Comparison of ENCODE assay signal across 8 cellular contexts in genomic region chr2:23386422-23387220, GRCh38. TPM values are rescaled to one million over a fixed set of nuclear protein-coding genes. Genes with fewer than 3 reads are reported as not detected.
DNase-seq lines count a peak whose midpoint lies in the region; ATAC-seq and TF ChIP-seq lines count a peak whose summit lies in the region.

No MANE protein-coding gene starts in this region.

- peaks cover 8 to 9% of the 10 kb centered on the region in 2 donors for H3K4me1 Mint-ChIP-seq in effector memory CD8-positive, alpha-beta T cell (ENCODE audit: low read depth in 2 of 2)
- H3K4me1 Mint-ChIP-seq in mesothelial cell of epicardium: peaks cover 29% of the 10 kb centered on the region

- intact Hi-C loops in upper lobe of right lung (cut with DNase I): no loop called here

- DNase-seq in ACHN (peak; percentile 33), SK-N-SH (peak; percentile 80), mesothelial cell of epicardium (ENCODE audit: low spot score in 2 of 2, unreplicated experiment in 2 of 2) (peak in 1 of 2 experiments; percentile 68), upper lobe of right lung (peak; percentile 72), NCI-H2196 treated with DMSO at 0.1 percent for 48 hours (lab: John Stamatoyannopoulos, UW; ENCODE audit: unreplicated experiment) (no peak)
- no peak for DNase-seq in effector memory CD8-positive, alpha-beta T cell

- ATAC-seq in GM19351 (IDR thresholded peaks at IDR 0.05; ENCODE audit: unreplicated experiment) (peak; percentile 21), upper lobe of right lung (peak; percentile 30), GM21786 (IDR thresholded peaks at IDR 0.05; ENCODE audit: unreplicated experiment) (no peak)
- ATAC-seq in effector memory CD8-positive, alpha-beta T cell (replicated peaks): no peak

- H3K36me3 ChIP-seq in SK-N-SH (replicated peaks in 1 of 2; ENCODE audit: control insufficient read depth in 1 of 2, insufficient read depth in 2 of 2, low read length in 1 of 2) (no peaks in the 10 kb centered on the region), upper lobe of right lung (no peaks in the 10 kb centered on the region)

- in situ Hi-C loops in ACHN (cut with HindIII; ENCODE audit: low pct_ligation_motif_present, low pct_unique_long_range_greater_than_20kb, low sequenced_read_pairs): no loop called here

- no peaks in the 10 kb centered on the region for H3K9me3 ChIP-seq in SK-N-SH
- H3K9me3 ChIP-seq in upper lobe of right lung: no peaks in the 10 kb centered on the region

- no peaks in the 10 kb centered on the region for H3K9me3 Mint-ChIP-seq in effector memory CD8-positive, alpha-beta T cell
- H3K9me3 Mint-ChIP-seq in mesothelial cell of epicardium: no peaks in the 10 kb centered on the region

- no peak overlapping the region for H3K27ac ChIP-seq in SK-N-SH (ENCODE audit: low read depth in 2 of 2, low read length in 1 of 2)
- no peak overlapping the region for H3K27ac ChIP-seq in upper lobe of right lung

- peak overlapping the region; percentile 45 to 56 for H3K4me3 Mint-ChIP-seq in effector memory CD8-positive, alpha-beta T cell
- peak overlapping the region; percentile 84 for H3K4me3 Mint-ChIP-seq in mesothelial cell of epicardium

- peak overlapping the region in 1 of 2 donors; percentile 16 for H3K27ac Mint-ChIP-seq in effector memory CD8-positive, alpha-beta T cell
- H3K27ac Mint-ChIP-seq in mesothelial cell of epicardium: peak overlapping the region; percentile 43

- H4K20me1 ChIP-seq in SK-N-SH (ENCODE audit: insufficient read depth): peaks cover 7% of the 10 kb centered on the region; the same call in 1 of the 2 replicates

- TF ChIP-seq EP300 in SK-N-SH (IDR thresholded peaks at IDR 0.05; ENCODE audit: borderline replicate concordance in 1 of 2, low read depth in 1 of 2, low read length in 1 of 2): no peak

- no peaks in the 10 kb centered on the region for H3K27me3 ChIP-seq in SK-N-SH (ENCODE audit: insufficient read depth)
- peaks cover 10% of the 10 kb centered on the region for H3K27me3 ChIP-seq in upper lobe of right lung

- H3K79me2 ChIP-seq in SK-N-SH (ENCODE audit: insufficient read depth): 0 out of 2 replicates have a peak, but pooled peaks cover 8% of the 10 kb centered on the region

- POLR2A ChIA-PET in SK-N-SH (lab: Yijun Ruan, JAX): no interaction called here

- H2AFZ ChIP-seq in SK-N-SH (ENCODE audit: low read depth): peak overlapping the region; percentile 85

- H3K4me3 ChIP-seq in SK-N-SH (ENCODE audit: low read depth in 2 of 2, low read length in 1 of 2) (peak overlapping the region; percentile 86 to 88), upper lobe of right lung (peak overlapping the region; percentile 65)

- TF ChIP-seq CTCF in SK-N-SH (IDR thresholded peaks at IDR 0.05) (no peak; the same call in 1 of the 2 replicates), mesothelial cell of epicardium (IDR thresholded peaks at IDR 0.05; ENCODE audit: unreplicated experiment) (no peak), upper lobe of right lung (IDR thresholded peaks at IDR 0.05) (no peak)

- CTCF ChIA-PET in SK-N-SH (lab: Yijun Ruan, JAX): interaction anchor here (1.0 to 2.5 kb wide), 4 partner anchors 15 to 187 kb away, joined by 5 to 9 read pairs (median 6); no protein-coding TSS in a partner anchor

- H3K4me2 ChIP-seq in SK-N-SH: peak overlapping the region; percentile 99

- H3K9me2 ChIP-seq in SK-N-SH: no peaks in the 10 kb centered on the region

- WGBS in SK-N-SH (ENCODE audit: low lambda C conversion rate): 2% methylated on average over 44 of the region's 86 CpGs

- peaks cover 9 to 19% of the 10 kb centered on the region in 2 experiments; a peak in 3 of 4 replicates for H3K4me1 ChIP-seq in SK-N-SH (ENCODE audit: control insufficient read depth in 1 of 2, insufficient read depth in 2 of 2, low read depth in 1 of 2, low read length in 1 of 2)
- peaks cover 9% of the 10 kb centered on the region for H3K4me1 ChIP-seq in upper lobe of right lung

- no peaks in the 10 kb centered on the region for H3K36me3 Mint-ChIP-seq in effector memory CD8-positive, alpha-beta T cell (ENCODE audit: insufficient read depth)
- no peaks in the 10 kb centered on the region for H3K36me3 Mint-ChIP-seq in mesothelial cell of epicardium

- H3K27me3 Mint-ChIP-seq in effector memory CD8-positive, alpha-beta T cell: peaks cover 68 to 89% of the 10 kb centered on the region in 2 donors
- H3K27me3 Mint-ChIP-seq in mesothelial cell of epicardium (ENCODE audit: low read depth): peaks cover 53% of the 10 kb centered on the region

- H3K9ac ChIP-seq in SK-N-SH: peak overlapping the region; percentile 63

- TF ChIP-seq RAD21 in SK-N-SH (IDR thresholded peaks at IDR 0.05; ENCODE audit: low read length): no peak

- no peaks in the 10 kb centered on the region for H3F3A ChIP-seq in SK-N-SH (replicated peaks; ENCODE audit: insufficient read depth)

TF ChIP-seq in SK-N-SH, 30 proteins besides CTCF, POLR2A, EP300 and RAD21:
- TF ChIP-seq, protein P1, sequence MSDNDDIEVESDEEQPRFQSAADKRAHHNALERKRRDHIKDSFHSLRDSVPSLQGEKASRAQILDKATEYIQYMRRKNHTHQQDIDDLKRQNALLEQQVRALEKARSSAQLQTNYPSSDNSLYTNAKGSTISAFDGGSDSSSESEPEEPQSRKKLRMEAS (IDR thresholded peaks at IDR 0.05; ENCODE audit: low read depth): 0 out of 2 replicates have a peak, but pooled peaks have one; percentile 36
- TF ChIP-seq ELF1 (IDR thresholded peaks at IDR 0.05) (no peak), MEF2A (IDR thresholded peaks at IDR 0.05; ENCODE audit: borderline replicate concordance, low read depth) (no peak), RCOR1 (IDR thresholded peaks at IDR 0.05; ENCODE audit: low read length) (no peak), FOXM1 (IDR thresholded peaks at IDR 0.05; ENCODE audit: low read depth) (no peak), TEAD4 (IDR thresholded peaks at IDR 0.05; ENCODE audit: borderline replicate concordance, insufficient read depth) (no peak), YY1 (IDR thresholded peaks at IDR 0.05; ENCODE audit: low read depth) (no peak), GATA2 (CRISPR knock-in tag; IDR thresholded peaks at IDR 0.05) (no peak), MXI1 (IDR thresholded peaks at IDR 0.05; ENCODE audit: low read depth, low read length) (peak; percentile 51; the same call in 1 of the 2 replicates), USF1 (IDR thresholded peaks at IDR 0.05; ENCODE audit: borderline replicate concordance, low read depth) (no peak), RXRA (IDR thresholded peaks at IDR 0.05; ENCODE audit: borderline replicate concordance, low read depth) (no peak), SIN3A (IDR thresholded peaks at IDR 0.05; ENCODE audit: borderline replicate concordance, low read depth, low read length) (no peak), FOSL2 (IDR thresholded peaks at IDR 0.05; ENCODE audit: borderline replicate concordance, low read depth) (no peak)

RNA-seq across cellular contexts. Expression of gene KLHL29, which starts 1.6 kb away (rescaled TPM):
- 4.2 and 4.6 TPM in 2 replicates for polyA plus RNA-seq in SK-N-SH (2012; rRNA removed)
- polyA plus RNA-seq in SK-N-SH (2012; cell fraction: cytosol; rRNA removed): 2.9 and 3.8 TPM in 2 replicates
- polyA plus RNA-seq in SK-N-SH (2012; cell fraction: nucleus; rRNA removed): 17.7 and 21.5 TPM in 2 replicates
- total RNA-seq in mesothelial cell of epicardium: 27.4 to 30.2 TPM (median 28.3 TPM) in 3 replicates
- 15.1 TPM for total RNA-seq in upper lobe of right lung

Comparison
In these comparisons a context has a peak if more than half of its experiments do, and no peak if none do; other contexts are left out.
1. DNase-seq: peak in ACHN (single experiment), SK-N-SH (single experiment) and upper lobe of right lung (single experiment); none in effector memory CD8-positive, alpha-beta T cell (0 of 3) and NCI-H2196 treated with DMSO at 0.1 percent for 48 hours (single experiment).
2. ATAC-seq: peak in GM19351 (single experiment) and upper lobe of right lung (single experiment); none in effector memory CD8-positive, alpha-beta T cell (single experiment) and GM21786 (single experiment).